Comparison of ENCODE assay signal across 9 cellular contexts in genomic region chr4:147590249-147590920, GRCh38. TPM values are rescaled to one million over a fixed set of nuclear protein-coding genes. Genes with fewer than 3 reads are reported as not detected.
DNase-seq lines count a peak whose midpoint lies in the region; ATAC-seq, FAIRE-seq and TF ChIP-seq lines count a peak whose summit lies in the region.
"Had no signal": no experiment of that assay in that cellular context is flagged by ENCODE, and none has a peak within 500 bp of the region (broad histone marks: within the 10 kb centered on the region; RNA-seq: fewer than 3 reads in every experiment).

No MANE protein-coding gene starts in this region.

- CTCF ChIA-PET in GM12878 (lab: Yijun Ruan, JAX), result interaction anchor here (0.6 to 6.2 kb wide), 29 partner anchors 10 to 1247 kb away, joined by 3 to 93 read pairs (median 5); partner anchors contain the start of gene TMEM184C

- H2AFZ ChIP-seq in GM12878 (ENCODE audit: control insufficient read depth, low read depth, low read length), result no peak overlapping the region

- TF ChIP-seq CTCF in AG09309 (IDR thresholded peaks at IDR 0.05; ENCODE audit: control insufficient read depth, insufficient read depth, low read depth, low read length, missing control alignments) (peak; percentile 77), GM12878 (IDR thresholded peaks at IDR 0.05 in 2 of 3, conservative IDR thresholded peaks at IDR 0.05 in 1 of 3; ENCODE audit: control insufficient read depth in 2 of 3, extremely low read depth in 1 of 3, insufficient read depth in 1 of 3, low read depth in 3 of 3, low read length in 3 of 3) (peak; percentile 68 to 78 (median 77))

- H3K4me3 ChIP-seq in AG09309 (ENCODE audit: control insufficient read depth, low read depth, low read length) (no peak overlapping the region), GM12878 (no peak overlapping the region)

- FAIRE-seq in GM18507 (lab: Jason Lieb, UNC) (peak; percentile 89), GM12878 (lab: Jason Lieb, UNC) (peak; percentile 82)

- H3K9ac ChIP-seq in GM12878 (ENCODE audit: control insufficient read depth, insufficient read depth, low read length), result no peak overlapping the region

- no peaks in the 10 kb centered on the region for H4K20me1 ChIP-seq in GM12878 (ENCODE audit: control insufficient read depth, insufficient read depth)

- intact Hi-C loops in GM12878 (cut with micrococcal nuclease; ENCODE audit: unreplicated experiment), result loop anchor here (1.0 kb wide), 3 partner anchors 71 to 571 kb away; no protein-coding TSS in a partner anchor

- peak; percentile 97 for TF ChIP-seq RAD21 in Ishikawa (IDR thresholded peaks at IDR 0.05; ENCODE audit: low read depth)
- peak; percentile 100 for TF ChIP-seq RAD21 in GM12878 (IDR thresholded peaks at IDR 0.05; ENCODE audit: insufficient read depth, low read depth, low read length)

- POLR2A ChIA-PET in GM12878 (lab: Charles Lee), result no interaction called here

- no peak for TF ChIP-seq POLR2A in GM12878 (IDR thresholded peaks at IDR 0.05; ENCODE audit: low read depth, low read length)

- TF ChIP-seq EP300 in Ishikawa (IDR thresholded peaks at IDR 0.05; ENCODE audit: borderline replicate concordance) (no peak), GM12878 (IDR thresholded peaks at IDR 0.05; ENCODE audit: borderline replicate concordance in 1 of 2, control insufficient read depth in 1 of 2, low read depth in 2 of 2, low read length in 2 of 2) (no peak)

- 40% methylated on average over 12 of the region's 12 CpGs for WGBS in GM12878 (ENCODE audit: insufficient coverage, insufficient replicate concordance, low lambda C conversion rate, missing lambda C conversion rate)

- no peaks in the 10 kb centered on the region for H3K27me3 ChIP-seq in GM12878 (replicated peaks in 1 of 2; ENCODE audit: control insufficient read depth in 2 of 2, insufficient read depth in 2 of 2, low read length in 1 of 2)

- RAD21 ChIA-PET in GM12878 (lab: Charles Lee; ENCODE audit: unreplicated experiment), result interaction anchor here (0.8 to 2.7 kb wide), 10 partner anchors 9 to 572 kb away, joined by 3 to 49 read pairs (median 6); partner anchors contain the start of gene TMEM184C

- ATAC-seq in GM12878, result peak; percentile 80
- ATAC-seq in HG03571 (IDR thresholded peaks at IDR 0.05; ENCODE audit: unreplicated experiment), result no peak

- H3K9me3 ChIP-seq in GM12878 (replicated peaks; ENCODE audit: control insufficient read depth, insufficient read depth, low read length), result peaks cover under 1% of the 10 kb centered on the region; the same call in 1 of the 3 replicates
- H3K9me3 ChIP-seq: neutrophil had no signal

- H3K79me2 ChIP-seq in GM12878 (ENCODE audit: control insufficient read depth, insufficient read depth, low read length), result no peaks in the 10 kb centered on the region

- BruUV-seq in GM12878 (replicated peaks; lab: Mats Ljungman, UMichigan), result no TSS peak

- H3K27ac ChIP-seq in GM12878 (ENCODE audit: control insufficient read depth, insufficient read depth), result no peak overlapping the region
- H3K27ac ChIP-seq: neutrophil had no signal

- DNase-seq in AG09309 (ENCODE audit: low read depth) (no peak), GM18507 (ENCODE audit: extremely low spot score, insufficient read length, low read depth) (peak; percentile 30), SK-MEL-5 (ENCODE audit: low read depth, low spot score) (peak; percentile 84), GM12878 (ENCODE audit: low read depth, low spot score) (no peak), iPS-NIHi11 (ENCODE audit: low spot score) (peak; percentile 58)
- peak; percentile 12 to 48 (median 34) for DNase-seq in stimulated activated CD4-positive, alpha-beta T cell treated with anti-CD3 and anti-CD28 coated beads, Interleukin-12 subunit alpha, Interleukin-12 subunit beta, amount 100 ng/mL, for 48 hours (ENCODE audit: low read depth in 2 of 3, low spot score in 1 of 3)

- H3K4me1 ChIP-seq in GM12878 (ENCODE audit: control insufficient read depth, insufficient read depth, low read length), result peaks cover 7% of the 10 kb centered on the region; the same call in 1 of the 2 replicates

- H3K36me3 ChIP-seq in GM12878 (ENCODE audit: control insufficient read depth in 2 of 2, insufficient read depth in 2 of 2, low read length in 1 of 2), result no peaks in the 10 kb centered on the region
- H3K36me3 ChIP-seq: neutrophil had no signal

- H3K4me2 ChIP-seq in GM12878 (ENCODE audit: control insufficient read depth, insufficient read depth), result no peak overlapping the region

- SMC1A ChIA-PET in GM12878 (lab: Charles Lee; ENCODE audit: uncharacterized antibody, unreplicated experiment), result interaction anchor here (0.6 to 3.8 kb wide), 20 partner anchors 9 to 1070 kb away, joined by 3 to 47 read pairs (median 4); partner anchors contain the start of gene TMEM184C

- in situ Hi-C loops in SK-MEL-5 (cut with HindIII; ENCODE audit: low pct_unique_long_range_greater_than_20kb, low sequenced_read_pairs), result no loop called here
- in situ Hi-C loops in GM12878 (cut with MboI), result no loop called here

TF ChIP-seq in Ishikawa, 13 proteins besides CTCF, POLR2A, EP300 and RAD21 (continues in another document):
- TF ChIP-seq USF1 (IDR thresholded peaks at IDR 0.05), result no peak
- no peak for TF ChIP-seq MAX (IDR thresholded peaks at IDR 0.05)
- no peak for TF ChIP-seq FOXM1 (IDR thresholded peaks at IDR 0.05; ENCODE audit: borderline replicate concordance, low read depth)
- TF ChIP-seq ZBTB7A (IDR thresholded peaks at IDR 0.05; ENCODE audit: low read depth), result no peak
- no peak for TF ChIP-seq CEBPB (IDR thresholded peaks at IDR 0.05)
- no peak for TF ChIP-seq YY1 (IDR thresholded peaks at IDR 0.05; ENCODE audit: low read depth)
- TF ChIP-seq TCF12 (IDR thresholded peaks at IDR 0.05; ENCODE audit: low read depth), result no peak
- TF ChIP-seq NFIC (IDR thresholded peaks at IDR 0.05), result no peak
- no peak for TF ChIP-seq TAF1 (IDR thresholded peaks at IDR 0.05; ENCODE audit: low read depth)
- TF ChIP-seq EGR1 (IDR thresholded peaks at IDR 0.05), result no peak
- TF ChIP-seq TEAD4 (IDR thresholded peaks at IDR 0.05), result no peak; the same call in 1 of the 2 replicates
- no peak for TF ChIP-seq CREB1 (IDR thresholded peaks at IDR 0.05; ENCODE audit: low read depth)

TF ChIP-seq in GM12878, 131 proteins besides CTCF, POLR2A, EP300 and RAD21:
- no peak for TF ChIP-seq TCF3 (IDR thresholded peaks at IDR 0.05; ENCODE audit: borderline replicate concordance, insufficient read depth, low read depth, low read length)
- peak; percentile 42; the same call in 1 of the 2 replicates for TF ChIP-seq FOXM1 (IDR thresholded peaks at IDR 0.05; ENCODE audit: low read depth, low read length)
- no peak for TF ChIP-seq BMI1 (IDR thresholded peaks at IDR 0.05; ENCODE audit: borderline replicate concordance)
- TF ChIP-seq SMC3 (IDR thresholded peaks at IDR 0.05; ENCODE audit: borderline replicate concordance, low read length), result peak; percentile 82; the same call in 1 of the 2 replicates
- peak; percentile 30 for TF ChIP-seq SKIL (IDR thresholded peaks at IDR 0.05; ENCODE audit: low read depth, poor library complexity, severe bottlenecking)
- 0 out of 2 replicates have a peak, but pooled peaks have one; percentile 18 for TF ChIP-seq MEF2A (IDR thresholded peaks at IDR 0.05; ENCODE audit: insufficient read depth, low read depth, low read length)

RNA-seq across cellular contexts. Expression of gene TMEM184C, which starts 26.8 kb away (rescaled TPM):
- 26.3 and 31.0 TPM in 2 replicates for total RNA-seq in SK-MEL-5 (2014; rRNA removed; shearing (Covaris generic))
- polyA plus RNA-seq in SK-MEL-5 (2015; cell fraction: cytosol; rRNA removed), result 18.0 and 19.4 TPM in 2 replicates
- 7.3 and 7.5 TPM in 2 replicates for polyA plus RNA-seq in SK-MEL-5 (2015; cell fraction: nucleus; rRNA removed)
- 38.3 and 39.9 TPM in 2 replicates for total RNA-seq in GM12878 (2013; cell fraction: nucleolus; rRNA removed)
- 14.0 and 16.0 TPM in 2 replicates for total RNA-seq in GM12878 (2014; rRNA removed)
- 16.1 and 17.0 TPM in 2 replicates for total RNA-seq in GM12878 (2014; rRNA removed; fragmentation: Illumina TruSeq; extraction: Trizol)
- 18.6 and 20.9 TPM in 2 replicates for total RNA-seq in GM12878 (2021)
- 5.5 TPM for polyA plus RNA-seq in GM12878 (2011; ENCODE audit: low read depth)
- 21.3 and 22.6 TPM in 2 replicates for polyA plus RNA-seq in GM12878 (2011; rRNA removed)
- 8.8 and 9.8 TPM in 2 replicates for polyA plus RNA-seq in GM12878 (2011; cell fraction: cytosol; rRNA removed)
- polyA plus RNA-seq in GM12878 (2011; cell fraction: nucleus; rRNA removed), result 8.5 and 9.8 TPM in 2 replicates
- 8.4 and 11.0 TPM in 2 replicates for polyA plus RNA-seq in GM12878 (2012)
- 19.3 and 23.0 TPM in 2 replicates for polyA plus RNA-seq in GM12878 (2014; fragmentation: Illumina TruSeq; extraction: Trizol)
- polyA plus RNA-seq in GM12878 (2014; fragmentation: Nextera tagmentation; extraction: Ambion mirVana), result 1 to 10 TPM; 3.4 to 4.1 TPM
- polyA plus RNA-seq in GM12878 (2014; rRNA removed), result 8.4 and 9.9 TPM in 2 replicates
- polyA plus RNA-seq in GM12878 (2016; fragmentation: Nextera tagmentation; extraction: Ambion mirVana), result 10 to 100 TPM; 19.6 to 20.5 TPM
- polyA minus RNA-seq in GM12878 (2011; rRNA and poly(A)+ RNA removed), result 24.7 and 41.2 TPM in 2 replicates
- polyA minus RNA-seq in GM12878 (2011; cell fraction: cytosol; rRNA and poly(A)+ RNA removed), result 8.2 and 14.3 TPM in 2 replicates
- polyA minus RNA-seq in GM12878 (2011; cell fraction: nucleus; rRNA and poly(A)+ RNA removed), result 8.8 and 14.0 TPM in 2 replicates

Comparison
In these comparisons a context has a peak if more than half of its experiments do, and no peak if none do; other contexts are left out.
1. DNase-seq: peak in GM18507 (single experiment), SK-MEL-5 (single experiment), iPS-NIHi11 (single experiment) and stimulated activated CD4-positive, alpha-beta T cell treated with anti-CD3 and anti-CD28 coated beads, Interleukin-12 subunit alpha, Interleukin-12 subunit beta, amount 100 ng/mL, for 48 hours (3 of 3); none in AG09309 (single experiment) and GM12878 (single experiment).